ENCODE assay signal across 26 cellular contexts in genomic region chr15:48003447-48003846, GRCh38.
"Had no signal": no experiment of that assay in that cellular context is flagged by ENCODE, and none has a peak within 500 bp of the region (broad histone marks: within the 10 kb centered on the region; RNA-seq: fewer than 3 reads in every experiment).

No MANE protein-coding gene starts in this region.

- H3K27me3 ChIP-seq: MG63, SJSA1 had no signal

- FAIRE-seq: RCC 7860 had no signal

- H3K4me2 ChIP-seq: PC-9, SK-N-SH had no signal

- H3K9me3 ChIP-seq: MG63, SJSA1, SK-N-SH had no signal

- H3K9ac ChIP-seq: SK-N-SH had no signal

- H3K4me3 ChIP-seq: MG63, PC-9, SJSA1 had no signal

- H3K4me1 ChIP-seq: SJSA1 had no signal

- H3K36me3 ChIP-seq: MG63, SJSA1 had no signal

- ATAC-seq: Panc1, Right ventricle myocardium inferior had no signal

- DNase-seq: MG63, NCI-H1048, NCI-H1105 treated with DMSO at 0.1 percent for 48 hours, NCI-H1436, NCI-H146, NCI-H1694, NCI-H187, NCI-H1930, NCI-H2107, NCI-H2171, NCI-H226, NCI-H446 treated with DMSO at 0.1 percent for 48 hours, NCI-H510A, NCI-H524, NCI-H526, NCI-H748 treated with DMSO at 0.1 percent for 48 hours, NCI-H82, PC-9, SK-N-SH, SW 1271, T-helper 1 cell had no signal

- H3K27ac ChIP-seq: PC-9, RWPE1, SJSA1 had no signal

- H2AFZ ChIP-seq: PC-9 had no signal
